22 cellular contexts compared by ENCODE assay signal in genomic region chr9:126219166-126219565, GRCh38.
"Had no signal": no experiment of that assay in that cellular context is flagged by ENCODE, and none has a peak within 500 bp of the region (broad histone marks: within the 10 kb centered on the region; RNA-seq: fewer than 3 reads in every experiment).

No MANE protein-coding gene starts in this region.

- H3K9me3 ChIP-seq: mucosa of descending colon, uterus had no signal

- H3K4me1 Mint-ChIP-seq: stimulated activated effector memory CD8-positive, alpha-beta T cell treated with anti-CD3 and anti-CD28 coated beads, Interleukin-12 subunit alpha, Interleukin-12 subunit beta, amount 100 ng/mL, for 72 hours had no signal

- H3K4me1 ChIP-seq: psoas muscle, sigmoid colon, uterus had no signal

- H3K4me3 ChIP-seq: heart right ventricle, mucosa of descending colon, psoas muscle, sigmoid colon, skin epidermis, tibial artery, upper lobe of left lung, uterus had no signal

- H3K27ac ChIP-seq: heart right ventricle, psoas muscle, sigmoid colon, skin epidermis, tibial artery, upper lobe of left lung, uterus had no signal

- ATAC-seq: heart right ventricle; mucosa of descending colon; naive thymus-derived CD8-positive, alpha-beta T cell; psoas muscle; stimulated activated effector memory CD8-positive, alpha-beta T cell treated with anti-CD3 and anti-CD28 coated beads, Interleukin-12 subunit alpha, Interleukin-12 subunit beta, amount 100 ng/mL, for 72 hours; stimulated activated naive CD8-positive, alpha-beta T cell treated with anti-CD3 and anti-CD28 coated beads, Interleukin-15, Interleukin-2, amounts not matched to agents 100 U/mL and 50 U/mL, for 24 hours had no signal

- FAIRE-seq: colon, frontal cortex, islet of Langerhans had no signal

- H3K36me3 ChIP-seq: heart right ventricle, sigmoid colon, tibial artery, upper lobe of left lung, uterus had no signal

- H3K4me3 Mint-ChIP-seq: naive thymus-derived CD8-positive, alpha-beta T cell; stimulated activated effector memory CD8-positive, alpha-beta T cell treated with anti-CD3 and anti-CD28 coated beads, Interleukin-12 subunit alpha, Interleukin-12 subunit beta, amount 100 ng/mL, for 72 hours had no signal

- DNase-seq: cerebellar nuclear complex; dermis blood vessel endothelial cell; effector CD4-positive, alpha-beta T cell; heart right ventricle; hypothalamus; kidney glomerular epithelial cell; mammary epithelial cell; mucosa of descending colon; naive thymus-derived CD8-positive, alpha-beta T cell; psoas muscle; sigmoid colon; stimulated activated CD4-positive, alpha-beta T cell treated with anti-CD3 and anti-CD28 coated beads, Interleukin-4, amount 100 ng/mL, for 1 hour; stimulated activated CD8-positive, alpha-beta memory T cell treated with anti-CD3 and anti-CD28 coated beads, Interleukin-4, amount 100 ng/mL, for 48 hours; stimulated activated naive CD8-positive, alpha-beta T cell treated with anti-CD3 and anti-CD28 coated beads, Interleukin-15, Interleukin-2, amounts not matched to agents 100 U/mL and 50 U/mL, for 24 hours; upper lobe of left lung; uterus had no signal

- H3K36me3 Mint-ChIP-seq: stimulated activated effector memory CD8-positive, alpha-beta T cell treated with anti-CD3 and anti-CD28 coated beads, Interleukin-12 subunit alpha, Interleukin-12 subunit beta, amount 100 ng/mL, for 72 hours had no signal

- H3K27ac Mint-ChIP-seq: naive thymus-derived CD8-positive, alpha-beta T cell; stimulated activated effector memory CD8-positive, alpha-beta T cell treated with anti-CD3 and anti-CD28 coated beads, Interleukin-12 subunit alpha, Interleukin-12 subunit beta, amount 100 ng/mL, for 72 hours had no signal
